Comparison of ENCODE assay signal across 13 cellular contexts in the genomic region with DNA sequence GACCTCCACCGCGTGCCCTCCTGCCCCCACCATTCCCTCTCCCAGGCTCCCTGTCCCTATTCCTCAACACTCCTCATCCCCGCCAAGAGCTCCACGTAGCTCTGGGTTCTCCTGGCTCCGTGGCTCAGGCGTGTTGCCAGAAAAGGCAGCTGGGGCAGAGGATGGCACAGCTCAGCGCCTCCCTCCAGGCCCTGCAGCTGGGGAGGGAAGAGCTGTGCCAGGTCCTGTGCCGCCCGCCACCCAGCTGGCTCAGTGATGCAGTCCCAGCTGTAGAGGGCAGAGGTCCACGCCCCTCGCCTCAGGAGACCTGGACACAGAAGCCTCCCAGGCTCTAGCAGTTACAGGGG. TPM values are rescaled to one million over a fixed set of nuclear protein-coding genes. Genes with fewer than 3 reads are reported as not detected.
A peak's percentile ranks its signal among the peaks of the same experiment; 100 is the strongest.
DNase-seq lines count a peak whose midpoint lies in the region; ATAC-seq and TF ChIP-seq lines count a peak whose summit lies in the region.
"Had no signal": no experiment of that assay in that cellular context is flagged by ENCODE, and none has a peak within 500 bp of the region (broad histone marks: within the 10 kb centered on the region; RNA-seq: fewer than 3 reads in every experiment).

No MANE protein-coding gene starts in this region.

- H3K4me1 Mint-ChIP-seq in activated CD4-positive, alpha-beta memory T cell treated with anti-CD3 and anti-CD28 coated beads for 36 hours (ENCODE audit: low read depth): peaks cover 28% of the 10 kb centered on the region

- no peak for TF ChIP-seq CTCF in coronary artery (IDR thresholded peaks at IDR 0.05)
- TF ChIP-seq CTCF in lower lobe of right lung (IDR thresholded peaks at IDR 0.05): no peak
- TF ChIP-seq CTCF in testis (IDR thresholded peaks at IDR 0.05): no peak

- H3K9me3 Mint-ChIP-seq in activated CD4-positive, alpha-beta memory T cell treated with anti-CD3 and anti-CD28 coated beads for 36 hours: no peaks in the 10 kb centered on the region

- no peaks in the 10 kb centered on the region for H3K27me3 ChIP-seq in lower lobe of right lung (ENCODE audit: low read depth)
- no peaks in the 10 kb centered on the region for H3K27me3 ChIP-seq in testis

- no peak overlapping the region for H3K27ac Mint-ChIP-seq in activated CD4-positive, alpha-beta memory T cell treated with anti-CD3 and anti-CD28 coated beads for 36 hours

- no peaks in the 10 kb centered on the region for H3K27me3 Mint-ChIP-seq in activated CD4-positive, alpha-beta memory T cell treated with anti-CD3 and anti-CD28 coated beads for 36 hours

- H3K27ac ChIP-seq in coronary artery (peak overlapping the region; percentile 39 to 83), lower lobe of right lung (peak overlapping the region; percentile 21), testis (peak overlapping the region in 1 of 2 donors; percentile 50)

- no peak overlapping the region for H3K4me3 Mint-ChIP-seq in activated CD4-positive, alpha-beta memory T cell treated with anti-CD3 and anti-CD28 coated beads for 36 hours

- TF ChIP-seq POLR2A in testis (IDR thresholded peaks at IDR 0.05): no peak

- intact Hi-C loops in lower lobe of right lung (cut with DNase I): no loop called here
- intact Hi-C loops in testis (cut with DNase I; ENCODE audit: low total_unique reads): no loop called here
- intact Hi-C loops in activated CD4-positive, alpha-beta memory T cell treated with anti-CD3 and anti-CD28 coated beads for 36 hours (cut with micrococcal nuclease): no loop called here

- H3K4me3 ChIP-seq in coronary artery (peak overlapping the region; percentile 31), lower lobe of right lung (no peak overlapping the region), testis (no peak overlapping the region)
- H3K4me3 ChIP-seq: GM12878 had no signal

- H3K36me3 ChIP-seq in lower lobe of right lung (peaks cover 58% of the 10 kb centered on the region), testis (ENCODE audit: low read depth, missing control alignments) (no peaks in the 10 kb centered on the region)

- H3K9me3 ChIP-seq in lower lobe of right lung (no peaks in the 10 kb centered on the region), testis (no peaks in the 10 kb centered on the region)

- POLR2A ChIA-PET in activated CD4-positive, alpha-beta memory T cell treated with anti-CD3 and anti-CD28 coated beads for 36 hours (lab: Charles Lee): no interaction called here

- CTCF ChIA-PET in activated CD4-positive, alpha-beta memory T cell treated with anti-CD3 and anti-CD28 coated beads for 36 hours (lab: Charles Lee): interaction anchor here (1.1 kb wide), 1 partner anchor 206 kb away, joined by 4 read pairs; no protein-coding TSS in a partner anchor

- peaks cover 40% of the 10 kb centered on the region for H3K4me1 ChIP-seq in lower lobe of right lung
- H3K4me1 ChIP-seq in testis: peaks cover 41% of the 10 kb centered on the region

- ATAC-seq in lower lobe of right lung: no peak
- ATAC-seq in GM18511 (IDR thresholded peaks at IDR 0.05; ENCODE audit: unreplicated experiment): no peak
- no peak for ATAC-seq in GM18873 (IDR thresholded peaks at IDR 0.05; ENCODE audit: low FRiP score, unreplicated experiment)
- ATAC-seq: GM12878 had no signal

- H3K36me3 Mint-ChIP-seq in activated CD4-positive, alpha-beta memory T cell treated with anti-CD3 and anti-CD28 coated beads for 36 hours: peaks cover 20% of the 10 kb centered on the region

- 43 to 61% methylated on average over 8 to 11 of the region's 11 CpGs for WGBS in testis, 2 donors

- DNase-seq in NCI-H1694 (lab: John Stamatoyannopoulos, UW) (peak; percentile 89), coronary artery (ENCODE audit: low spot score) (no peak), lower lobe of right lung (no peak), testis (peak; percentile 76)
- DNase-seq in activated CD4-positive, alpha-beta memory T cell treated with anti-CD3 and anti-CD28 coated beads for 36 hours: no peak
- DNase-seq: activated naive CD4-positive, alpha-beta T cell; DMS153; NCI-H774 had no signal

RNA-seq across cellular contexts. Expression of a gene that starts 4.2 kb away (rescaled TPM):
- 67.4 TPM for total RNA-seq in lower lobe of right lung
- total RNA-seq in testis: 10 to 100 TPM; 50.2 to 68.9 TPM
- 39.7 TPM for polyA plus RNA-seq in testis (ENCODE audit: insufficient read depth, low read depth, low replicate concordance)
- total RNA-seq in activated CD4-positive, alpha-beta memory T cell treated with anti-CD3 and anti-CD28 coated beads for 36 hours: 10 to 100 TPM; 45.8 to 46.2 TPM

RNA-seq across cellular contexts. Expression of a gene that starts 4.6 kb away (rescaled TPM):
- total RNA-seq in lower lobe of right lung (8.6 TPM), testis (10 to 100 TPM; 18.3 to 27.4 TPM)
- 11.7 TPM for polyA plus RNA-seq in testis (ENCODE audit: insufficient read depth, low read depth, low replicate concordance)
- total RNA-seq in activated CD4-positive, alpha-beta memory T cell treated with anti-CD3 and anti-CD28 coated beads for 36 hours: 10 to 100 TPM in 1 of 2 experiments, 1 to 10 TPM in 1; 9.4 to 10.7 TPM

RNA-seq across cellular contexts. Expression of a gene that starts 22.8 kb away (rescaled TPM):
- total RNA-seq in lower lobe of right lung: not detected
- 1 to 10 TPM; 2.4 to 3.6 TPM for total RNA-seq in testis
- polyA plus RNA-seq in testis (ENCODE audit: insufficient read depth, low read depth, low replicate concordance): 0.47 TPM
- under 1 TPM in 1 of 2 experiments, not detected in 1; 0.29 TPM for total RNA-seq in activated CD4-positive, alpha-beta memory T cell treated with anti-CD3 and anti-CD28 coated beads for 36 hours
- total RNA-seq: lung microvascular endothelial cell, M059J had no signal
- polyA plus RNA-seq: GM12878 had no signal

Comparison
In these comparisons a context has a peak if more than half of its experiments do, and no peak if none do; other contexts are left out.
1. DNase-seq: peak in NCI-H1694 (single experiment) and testis (single experiment); none in coronary artery (single experiment), lower lobe of right lung (single experiment) and activated CD4-positive, alpha-beta memory T cell treated with anti-CD3 and anti-CD28 coated beads for 36 hours (single experiment).